8 cellular contexts compared by ENCODE assay signal in genomic region chr1:112675728-112676381, GRCh38. TPM values are rescaled to one million over a fixed set of nuclear protein-coding genes. Genes with fewer than 3 reads are reported as not detected.
DNase-seq lines count a peak whose midpoint lies in the region; ATAC-seq, FAIRE-seq and TF ChIP-seq lines count a peak whose summit lies in the region.

No MANE protein-coding gene starts in this region.

- ATAC-seq in pancreas (no peak), HG03342 (IDR thresholded peaks at IDR 0.05; ENCODE audit: unreplicated experiment) (no peak)

- CTCF ChIA-PET in CD8-positive, alpha-beta memory T cell (lab: Charles Lee) = interaction anchor here (1.1 to 4.1 kb wide), 6 partner anchors 32 to 175 kb away, joined by 3 to 23 read pairs (median 13); partner anchors contain the start of genes CAPZA1, PPM1J, RHOC and ST7L
- CTCF ChIA-PET in PC-9 (lab: Charles Lee) = interaction anchor here (0.6 kb wide), 1 partner anchor 40 kb away, joined by 4 read pairs; no protein-coding TSS in a partner anchor

- H3K4me1 ChIP-seq in CD8-positive, alpha-beta memory T cell (ENCODE audit: insufficient read depth, low read length) = peaks cover 24% of the 10 kb centered on the region
- H3K4me1 ChIP-seq in PC-9 (replicated peaks; ENCODE audit: insufficient read depth) (peaks cover 21% of the 10 kb centered on the region), esophagus (ENCODE audit: control insufficient read depth in 2 of 2, insufficient read depth in 2 of 2, low read length in 1 of 2) (no peaks in the 10 kb centered on the region), pancreas (peaks cover 0 to 8% (median 5%) of the 10 kb centered on the region in 3 donors)

- intact Hi-C loops in PC-9 (cut with micrococcal nuclease; ENCODE audit: unreplicated experiment) (no loop called here), pancreas (cut with DNase I) (no loop called here)

- peak overlapping the region; percentile 79 for H3K4me2 ChIP-seq in PC-9

- no peaks in the 10 kb centered on the region for H3K27me3 Mint-ChIP-seq in CD8-positive, alpha-beta memory T cell

- H3K4me3 ChIP-seq in CD8-positive, alpha-beta memory T cell (ENCODE audit: low read length) = peak overlapping the region; percentile 68
- H3K4me3 ChIP-seq in PC-9 (peak overlapping the region; percentile 82), esophagus (ENCODE audit: low read depth in 1 of 2, low read length in 2 of 2) (peak overlapping the region; percentile 85 to 93), pancreas (peak overlapping the region; percentile 63 to 94 (median 78))

- WGBS in esophagus, 2 donors = 39 to 41% methylated on average over 7 of the region's 7 CpGs
- 29 to 38% methylated on average over 7 of the region's 7 CpGs for WGBS in pancreas, 2 donors

- peaks cover 45% of the 10 kb centered on the region for H3K79me2 ChIP-seq in PC-9 (ENCODE audit: low read depth)

- no peaks in the 10 kb centered on the region for H3K9me3 ChIP-seq in CD8-positive, alpha-beta memory T cell (ENCODE audit: low read length)
- no peaks in the 10 kb centered on the region for H3K9me3 ChIP-seq in PC-9 (ENCODE audit: insufficient read depth, low read depth)
- no peaks in the 10 kb centered on the region for H3K9me3 ChIP-seq in esophagus (ENCODE audit: control insufficient read depth in 2 of 2, insufficient read depth in 1 of 2, low read depth in 1 of 2, low read length in 1 of 2)
- H3K9me3 ChIP-seq in pancreas = no peaks in the 10 kb centered on the region

- H3F3A ChIP-seq in PC-9 (ENCODE audit: insufficient read depth, low read depth) = peaks cover 28% of the 10 kb centered on the region

- no peak for DNase-seq in CD8-positive, alpha-beta memory T cell
- DNase-seq in PC-9 = no peak
- no peak for DNase-seq in pancreas
- no peak for DNase-seq in dermis blood vessel endothelial cell
- no peak for DNase-seq in iPS-NIHi11 (ENCODE audit: low spot score)
- DNase-seq in activated CD8-positive, alpha-beta memory T cell treated with anti-CD3 and anti-CD28 coated beads, Interleukin-2, amount 50 U/mL, for 4 hours = no peak

- no peaks in the 10 kb centered on the region for H3K27me3 ChIP-seq in CD8-positive, alpha-beta memory T cell (ENCODE audit: insufficient read depth, low read length, poor library complexity, severe bottlenecking)
- H3K27me3 ChIP-seq in PC-9 (ENCODE audit: insufficient read depth, low read depth) (no peaks in the 10 kb centered on the region), esophagus (ENCODE audit: control insufficient read depth in 1 of 2, insufficient read depth in 2 of 2, low read length in 2 of 2) (no peaks in the 10 kb centered on the region), pancreas (no peaks in the 10 kb centered on the region)

- H3K27ac ChIP-seq in CD8-positive, alpha-beta memory T cell (ENCODE audit: low read depth, low read length) = peak overlapping the region; percentile 81
- H3K27ac ChIP-seq in PC-9 (no peak overlapping the region), esophagus (ENCODE audit: low read depth in 2 of 2, low read length in 1 of 2) (peak overlapping the region; percentile 90 to 93), pancreas (peak overlapping the region; percentile 71 to 93 (median 76))

- H2AFZ ChIP-seq in PC-9 = peak overlapping the region; percentile 82

- peak overlapping the region; percentile 49 to 93 (median 85) for H3K4me3 Mint-ChIP-seq in CD8-positive, alpha-beta memory T cell

- no peaks in the 10 kb centered on the region for H4K20me1 ChIP-seq in PC-9 (ENCODE audit: insufficient read depth)

- H3K9me3 Mint-ChIP-seq in CD8-positive, alpha-beta memory T cell = no peaks in the 10 kb centered on the region

- POLR2A ChIA-PET in CD8-positive, alpha-beta memory T cell (lab: Charles Lee) = interaction anchor here (0.6 to 2.9 kb wide), 6 partner anchors 33 to 174 kb away, joined by 3 to 32 read pairs (median 4); partner anchors contain the start of genes CAPZA1, PPM1J and ST7L
- POLR2A ChIA-PET in PC-9 (lab: Charles Lee; ENCODE audit: unreplicated experiment) = interaction anchor here (0.6 kb wide), 1 partner anchor 11 kb away, joined by 8 read pairs; no protein-coding TSS in a partner anchor

- peak overlapping the region in 7 of 8 donors; percentile 5 to 90 (median 77) for H3K27ac Mint-ChIP-seq in CD8-positive, alpha-beta memory T cell

- H3K36me3 Mint-ChIP-seq in CD8-positive, alpha-beta memory T cell = peaks cover 0 to 22% (median 10%) of the 10 kb centered on the region in 3 donors

- peaks cover 45 to 59% (median 57%) of the 10 kb centered on the region in 3 donors for H3K4me1 Mint-ChIP-seq in CD8-positive, alpha-beta memory T cell

- no peak for TF ChIP-seq CTCF in PC-9 (conservative IDR thresholded peaks at IDR 0.05)
- TF ChIP-seq CTCF in pancreas (IDR thresholded peaks at IDR 0.05) = no peak

- no peaks in the 10 kb centered on the region for H3K36me3 ChIP-seq in CD8-positive, alpha-beta memory T cell (ENCODE audit: insufficient read depth, low read length)
- H3K36me3 ChIP-seq in PC-9 (ENCODE audit: low read depth) (peaks cover 10% of the 10 kb centered on the region; the same call in 1 of the 2 replicates), esophagus (ENCODE audit: control insufficient read depth in 2 of 2, insufficient read depth in 2 of 2, low read length in 1 of 2) (no peaks in the 10 kb centered on the region), pancreas (no peaks in the 10 kb centered on the region)

- BruUV-seq in PC-9 (replicated peaks; lab: Mats Ljungman, UMichigan) = TSS peak; percentile 17

- H3K9me2 ChIP-seq in PC-9 (ENCODE audit: insufficient read depth) = no peaks in the 10 kb centered on the region

- FAIRE-seq in pancreas (lab: Jason Lieb, UNC) = no peak

RNA-seq across cellular contexts. Expression of gene MOV10, which starts 1.4 kb away (rescaled TPM):
- total RNA-seq in CD8-positive, alpha-beta memory T cell = 10 to 100 TPM; 29.9 to 31.0 TPM
- 33.7 TPM for polyA plus RNA-seq in CD8-positive, alpha-beta memory T cell
- 73.7 and 78.3 TPM in 2 replicates for total RNA-seq in PC-9 (2021)
- 10 to 100 TPM; 43.2 to 67.6 TPM for polyA plus RNA-seq in esophagus
- 10 to 100 TPM; 17.7 to 43.5 (median 20.4) TPM for total RNA-seq in pancreas
- 10 to 100 TPM; 75.5 to 89.9 TPM for polyA plus RNA-seq in pancreas
- 62.8 and 85.2 TPM in 2 replicates for total RNA-seq in dermis blood vessel endothelial cell

RNA-seq across cellular contexts. Expression of gene RHOC, which starts 31.1 kb away (rescaled TPM):
- 10 to 100 TPM; 20.3 to 23.0 TPM for total RNA-seq in CD8-positive, alpha-beta memory T cell
- 53.2 TPM for polyA plus RNA-seq in CD8-positive, alpha-beta memory T cell
- total RNA-seq in PC-9 (2021) = 200 and 220 TPM in 2 replicates
- 10 to 100 TPM; 53.0 to 89.5 TPM for polyA plus RNA-seq in esophagus
- 100 to 1,000 TPM in 1 of 6 donors, 10 to 100 TPM in 5; 44.0 to 105 (median 53.5) TPM for total RNA-seq in pancreas
- 10 to 100 TPM; 91.5 to 94.5 TPM for polyA plus RNA-seq in pancreas
- 579 and 920 TPM in 2 replicates for total RNA-seq in dermis blood vessel endothelial cell

RNA-seq across cellular contexts. Expression of gene PPM1J, which starts 39.3 kb away (rescaled TPM):
- under 1 TPM in 1 of 2 experiments, not detected in 1; 0.33 TPM for total RNA-seq in CD8-positive, alpha-beta memory T cell
- not detected for polyA plus RNA-seq in CD8-positive, alpha-beta memory T cell
- total RNA-seq in PC-9 (2021) (6.0 and 7.7 TPM in 2 replicates), pancreas (1 to 10 TPM in 1 of 6 donors, under 1 TPM in 5; 0.20 to 1.6 (median 0.87) TPM), dermis blood vessel endothelial cell (0.68 and 0.74 TPM in 2 replicates)
- polyA plus RNA-seq in esophagus (1 to 10 TPM; 2.8 to 3.5 TPM), pancreas (1 to 10 TPM in 1 of 2 donors, under 1 TPM in 1; 0.68 to 1.1 TPM)

RNA-seq across cellular contexts. Expression of gene CAPZA1, which starts 56.2 kb away (rescaled TPM):
- total RNA-seq in CD8-positive, alpha-beta memory T cell = 100 to 1,000 TPM; 255 to 266 TPM
- 212 TPM for polyA plus RNA-seq in CD8-positive, alpha-beta memory T cell
- total RNA-seq in PC-9 (2021) (101 and 145 TPM in 2 replicates), pancreas (10 to 100 TPM; 27.2 to 60.5 (median 34.7) TPM), dermis blood vessel endothelial cell (219 and 332 TPM in 2 replicates)
- polyA plus RNA-seq in esophagus (100 to 1,000 TPM in 1 of 2 donors, 10 to 100 TPM in 1; 88.1 to 115 TPM), pancreas (10 to 100 TPM; 27.6 to 32.3 TPM)

RNA-seq across cellular contexts. Expression of gene ST7L, which starts 56.9 kb away (rescaled TPM):
- 10 to 100 TPM; 11.6 to 12.2 TPM for total RNA-seq in CD8-positive, alpha-beta memory T cell
- polyA plus RNA-seq in CD8-positive, alpha-beta memory T cell = 11.3 TPM
- total RNA-seq in PC-9 (2021) = 21.5 and 22.1 TPM in 2 replicates
- 10 to 100 TPM in 1 of 2 donors, 1 to 10 TPM in 1; 8.9 to 12.0 TPM for polyA plus RNA-seq in esophagus
- total RNA-seq in pancreas = 10 to 100 TPM in 4 of 6 donors, 1 to 10 TPM in 2; 9.0 to 16.9 (median 11.2) TPM
- polyA plus RNA-seq in pancreas = 10 to 100 TPM in 1 of 2 donors, 1 to 10 TPM in 1; 9.5 to 11.6 TPM
- 11.4 and 18.4 TPM in 2 replicates for total RNA-seq in dermis blood vessel endothelial cell
